In genomic region chr5:177546262-177546741, GRCh38 we compare ENCODE assay signal across 8 cellular contexts. TPM values are rescaled to one million over a fixed set of nuclear protein-coding genes. Genes with fewer than 3 reads are reported as not detected.
DNase-seq lines count a peak whose midpoint lies in the region; FAIRE-seq and TF ChIP-seq lines count a peak whose summit lies in the region.

No MANE protein-coding gene starts in this region.

- peaks cover 20% of the 10 kb centered on the region for H3K4me1 ChIP-seq in A673 (ENCODE audit: insufficient read depth, low read length, poor library complexity, severe bottlenecking)

- peak; percentile 88 for FAIRE-seq in HTR-8/SVneo (lab: Jason Lieb, UNC)

- POLR2A ChIA-PET in A673 (lab: Charles Lee; ENCODE audit: low non-redundant PET): interaction anchor here (0.6 kb wide), 2 partner anchors 49 to 174 kb away, joined by 3 to 11 read pairs; partner anchors contain the start of gene PDLIM7

- intact Hi-C loops in A673 (cut with micrococcal nuclease; ENCODE audit: unreplicated experiment): no loop called here

- H3K4me3 ChIP-seq in A673 (ENCODE audit: low read depth, low read length, poor library complexity, severe bottlenecking) (no peak overlapping the region), astrocyte of the spinal cord (ENCODE audit: low read depth, low read length) (no peak overlapping the region)

- no peaks in the 10 kb centered on the region for H3K27me3 ChIP-seq in A673 (replicated peaks; ENCODE audit: insufficient read depth, low read depth, low read length, poor library complexity)

- DNase-seq in A673 (ENCODE audit: low spot score) (peak; percentile 79), HTR-8/SVneo (ENCODE audit: insufficient read length, low spot score) (peak; percentile 80), astrocyte of the spinal cord (ENCODE audit: low read depth, low spot score) (peak; percentile 94), iris pigment epithelial cell (ENCODE audit: low read depth) (peak; percentile 98), substantia nigra (lab: John Stamatoyannopoulos, UW) (peak in 6 of 49 donors; percentile 4 to 49 (median 26)), NCI-H2171 treated with DMSO at 0.1 percent for 48 hours (lab: John Stamatoyannopoulos, UW) (no peak)
- no peak for DNase-seq in stimulated activated CD4-positive, alpha-beta T cell treated with anti-CD3 and anti-CD28 coated beads, Interleukin-4, amount 100 ng/mL, for 24 hours
- DNase-seq in activated CD4-positive, alpha-beta T cell treated with anti-CD3 and anti-CD28 coated beads for 48 hours: no peak

- no TSS peak for BruUV-seq in A673 (replicated peaks; lab: Mats Ljungman, UMichigan)

- no peaks in the 10 kb centered on the region for H3K9me3 ChIP-seq in A673 (ENCODE audit: low read depth, low read length, poor library complexity, severe bottlenecking)

- H3K36me3 ChIP-seq in A673 (ENCODE audit: insufficient read depth, low read length, poor library complexity, severe bottlenecking): peaks cover 13% of the 10 kb centered on the region

- TF ChIP-seq CTCF in A673 (conservative IDR thresholded peaks at IDR 0.05; ENCODE audit: low read depth, low read length) (no peak), astrocyte of the spinal cord (IDR thresholded peaks at IDR 0.05; ENCODE audit: low read depth, low read length) (peak; percentile 7)

- CTCF ChIA-PET in A673 (lab: Charles Lee): no interaction called here

- in situ Hi-C loops in astrocyte of the spinal cord (cut with HindIII; ENCODE audit: low sequenced_read_pairs): no loop called here

- H3K27ac ChIP-seq in A673 (ENCODE audit: low read depth, low read length, poor library complexity, severe bottlenecking) (peak overlapping the region; percentile 75), substantia nigra (ENCODE audit: low read depth, low read length, poor library complexity, severe bottlenecking) (peak overlapping the region; percentile 11)

RNA-seq across cellular contexts. Expression of gene FAM193B, which starts 8.1 kb away (rescaled TPM):
- total RNA-seq in A673 (2021): 43.8 and 53.5 TPM in 2 replicates

RNA-seq across cellular contexts. Expression of gene DDX41, which starts 29.5 kb away (rescaled TPM):
- total RNA-seq in A673 (2021): 82.3 and 87.7 TPM in 2 replicates

RNA-seq across cellular contexts. Expression of gene DOK3, which starts 36.7 kb away (rescaled TPM):
- 13.1 and 15.0 TPM in 2 replicates for total RNA-seq in A673 (2021)

RNA-seq across cellular contexts. Expression of gene TMED9, which starts 45.7 kb away (rescaled TPM):
- 88.6 and 90.1 TPM in 2 replicates for total RNA-seq in A673 (2021)

RNA-seq across cellular contexts. Expression of gene PDLIM7, which starts 48.9 kb away (rescaled TPM):
- total RNA-seq in A673 (2021): 116 and 132 TPM in 2 replicates

Comparison
In these comparisons a context has a peak if more than half of its experiments do, and no peak if none do; other contexts are left out.
1. DNase-seq: peak in A673 (single experiment), HTR-8/SVneo (single experiment), astrocyte of the spinal cord (single experiment) and iris pigment epithelial cell (single experiment); none in stimulated activated CD4-positive, alpha-beta T cell treated with anti-CD3 and anti-CD28 coated beads, Interleukin-4, amount 100 ng/mL, for 24 hours (single experiment), activated CD4-positive, alpha-beta T cell treated with anti-CD3 and anti-CD28 coated beads for 48 hours (single experiment) and NCI-H2171 treated with DMSO at 0.1 percent for 48 hours (single experiment).